In genomic region chr18:59697236-59697932, GRCh38 we compare ENCODE assay signal across 8 cellular contexts. TPM values are rescaled to one million over a fixed set of nuclear protein-coding genes. Genes with fewer than 3 reads are reported as not detected.
DNase-seq lines count a peak whose midpoint lies in the region; ATAC-seq and TF ChIP-seq lines count a peak whose summit lies in the region.

CCBE1 (minus strand) TSS chr18:59697423.

- peak; percentile 57 for TF ChIP-seq RAD21 in HCT116 (IDR thresholded peaks at IDR 0.05; ENCODE audit: low read depth)

- RAD21 ChIA-PET in HCT116 (lab: Charles Lee; ENCODE audit: low non-redundant PET in 1 of 2, low total read pairs in 2 of 2, uncharacterized antibody in 2 of 2, unreplicated experiment in 2 of 2) = interaction anchor here (0.6 to 2.1 kb wide), 4 partner anchors 66 to 126 kb away, joined by 3 to 9 read pairs (median 5); no protein-coding TSS in a partner anchor

- BruUV-seq in HCT116 (replicated peaks; lab: Mats Ljungman, UMichigan) = no TSS peak

- H3K4me3 ChIP-seq in HCT116 (replicated peaks in 1 of 2; ENCODE audit: low read depth in 1 of 2, low read length in 2 of 2) (peak within 1 kb of the TSS; percentile 50 to 61), body of pancreas (no peak within 1 kb of the TSS)

- no peaks in the 10 kb centered on the region for H3K79me2 ChIP-seq in HCT116 (ENCODE audit: insufficient read depth, low read length)

- 0 to 1% methylated on average over 32 to 45 of the region's 46 CpGs for WGBS in body of pancreas, 2 donors

- H3K27me3 ChIP-seq in HCT116 (ENCODE audit: insufficient read depth, low read length) (peaks cover under 1% of the 10 kb centered on the region; the same call in 1 of the 2 replicates), body of pancreas (peaks cover 0 to 26% of the 10 kb centered on the region in 2 donors)

- H3K9me3 ChIP-seq in HCT116 (ENCODE audit: control insufficient read depth in 1 of 2, insufficient read depth in 1 of 2, low read depth in 1 of 2, low read length in 2 of 2) (no peaks in the 10 kb centered on the region), body of pancreas (no peaks in the 10 kb centered on the region)

- peak within 1 kb of the TSS; percentile 16; the same call in 1 of the 2 replicates for H3K9ac ChIP-seq in HCT116 (ENCODE audit: low read length)

- peak; percentile 92 for ATAC-seq in HCT116
- ATAC-seq in body of pancreas = peak; percentile 66
- ATAC-seq in GM19324 (IDR thresholded peaks at IDR 0.05; ENCODE audit: low FRiP score, unreplicated experiment) = no peak
- ATAC-seq in HG03460 (IDR thresholded peaks at IDR 0.05; ENCODE audit: unreplicated experiment) = no peak

- DNase-seq in GM10248 (ENCODE audit: extremely low spot score) (peak; percentile 77), HCT116 (ENCODE audit: low read depth, low spot score) (peak; percentile 29), NCI-H460 (ENCODE audit: extremely low read depth, low read depth) (peak; percentile 22), body of pancreas (peak; percentile 34 to 63 (median 50)), iPS-NIHi11 (ENCODE audit: low spot score) (peak; percentile 82)
- DNase-seq in stimulated activated CD4-positive, alpha-beta T cell treated with anti-CD3 and anti-CD28 coated beads, Interleukin-12 subunit alpha, Interleukin-12 subunit beta, amount 100 ng/mL, for 48 hours (ENCODE audit: low read depth in 2 of 3, low spot score in 1 of 3) = peak; percentile 10 to 54 (median 35)

- H3K4me1 ChIP-seq in HCT116 (ENCODE audit: control insufficient read depth in 1 of 2, insufficient read depth in 2 of 2, low read length in 2 of 2) (peaks cover 4 to 10% of the 10 kb centered on the region in 2 experiments; a peak in 2 of 4 replicates), body of pancreas (peaks cover 22% of the 10 kb centered on the region)

- CTCF ChIA-PET in GM10248 (lab: Yijun Ruan, JAX) = interaction anchor here (0.6 to 2.4 kb wide), 23 partner anchors 9 to 481 kb away, joined by 3 to 30 read pairs (median 3); no protein-coding TSS in a partner anchor
- CTCF ChIA-PET in HCT116 (lab: Charles Lee) = interaction anchor here (0.6 to 2.8 kb wide), 34 partner anchors 8 to 295 kb away, joined by 3 to 47 read pairs (median 4); no protein-coding TSS in a partner anchor

- H2AFZ ChIP-seq in HCT116 (ENCODE audit: low read depth, low read length, poor library complexity, severe bottlenecking) = peak within 1 kb of the TSS; percentile 42

- no peak for TF ChIP-seq POLR2A in HCT116 (IDR thresholded peaks at IDR 0.05; ENCODE audit: borderline replicate concordance, extremely low read depth, insufficient read depth, insufficient read length)
- no peak for TF ChIP-seq POLR2A in body of pancreas (IDR thresholded peaks at IDR 0.05)

- POLR2A ChIA-PET in GM10248 (lab: Yijun Ruan, JAX) = interaction anchor here (0.8 kb wide), 1 partner anchor 126 kb away, joined by 3 read pairs; no protein-coding TSS in a partner anchor
- POLR2A ChIA-PET in HCT116 (lab: Charles Lee) = interaction anchor here (1.0 kb wide), 1 partner anchor 126 kb away, joined by 4 read pairs; no protein-coding TSS in a partner anchor

- peak within 1 kb of the TSS; percentile 91 for H3K4me2 ChIP-seq in HCT116 (ENCODE audit: low read length)

- H3K9me2 ChIP-seq in HCT116 (ENCODE audit: insufficient read depth) = no peaks in the 10 kb centered on the region

- H3K36me3 ChIP-seq in HCT116 (ENCODE audit: control insufficient read depth in 1 of 2, insufficient read depth in 2 of 2, low read length in 2 of 2) (no peaks in the 10 kb centered on the region), body of pancreas (replicated peaks in 1 of 2; ENCODE audit: insufficient read depth in 1 of 2, low read depth in 2 of 2) (no peaks in the 10 kb centered on the region)

- H3K27ac ChIP-seq in HCT116 (ENCODE audit: low read depth, low read length) (no peak within 1 kb of the TSS; the same call in 1 of the 2 replicates), body of pancreas (no peak within 1 kb of the TSS)

- intact Hi-C loops in HCT116 (cut with micrococcal nuclease) = loop anchor here (1.0 to 10.0 kb wide), 2 partner anchors 126 to 847 kb away; no protein-coding TSS in a partner anchor
- intact Hi-C loops in body of pancreas (cut with DNase I) = no loop called here

- H4K20me1 ChIP-seq in HCT116 (ENCODE audit: insufficient read depth) = no peaks in the 10 kb centered on the region

- TF ChIP-seq CTCF in GM10248 (IDR thresholded peaks at IDR 0.05; ENCODE audit: control extremely low read depth, extremely low read depth, low read depth, missing control alignments) = peak; percentile 62
- peak; percentile 70 to 97 (median 92); a peak in 5 of 6 replicates for TF ChIP-seq CTCF in HCT116 (IDR thresholded peaks at IDR 0.05 in 2 of 3, conservative IDR thresholded peaks at IDR 0.05 in 1 of 3; ENCODE audit: borderline replicate concordance in 1 of 3, insufficient read depth in 1 of 3, low read depth in 2 of 3, low read length in 2 of 3)
- peak; percentile 45 to 76 (median 61) for TF ChIP-seq CTCF in body of pancreas (IDR thresholded peaks at IDR 0.05)

TF ChIP-seq in HCT116, 20 proteins besides CTCF, POLR2A, EP300 and RAD21:
- TF ChIP-seq YY1 (IDR thresholded peaks at IDR 0.05; ENCODE audit: extremely low read depth, insufficient replicate concordance, low read depth, low read length) (peak; percentile 62), SIN3A (IDR thresholded peaks at IDR 0.05; ENCODE audit: low read depth) (no peak)

RNA-seq across cellular contexts. Expression of gene CCBE1, which starts in this region (rescaled TPM):
- 0.84 TPM for total RNA-seq in HCT116 (2021; ENCODE audit: unreplicated experiment)
- polyA plus RNA-seq in HCT116 (2012) = 0.05 and 0.45 TPM in 2 replicates
- not detected in 2 replicates for total RNA-seq in NCI-H460 (2014; rRNA removed; shearing (Covaris generic))
- not detected in 2 replicates for polyA plus RNA-seq in NCI-H460 (2014; cell fraction: nucleus; rRNA removed)
- 1 to 10 TPM in 1 of 2 donors, under 1 TPM in 1; 0.99 to 4.4 TPM for total RNA-seq in body of pancreas

Comparison
In these comparisons a context has a peak if more than half of its experiments do, and no peak if none do; other contexts are left out.
1. Peak in DNase-seq, ATAC-seq, H3K4me3 ChIP-seq, H3K9ac ChIP-seq and H3K4me2 ChIP-seq in HCT116; RNA of the gene not detected or under 1 TPM.
2. Peak in DNase-seq in NCI-H460; RNA of the gene not detected or under 1 TPM.
3. DNase-seq: peak in every context shown above with its lines; median percentile 82 in iPS-NIHi11; 77 in GM10248; 50 in body of pancreas; 35 in stimulated activated CD4-positive, alpha-beta T cell treated with anti-CD3 and anti-CD28 coated beads, Interleukin-12 subunit alpha, Interleukin-12 subunit beta, amount 100 ng/mL, for 48 hours; 29 in HCT116; 22 in NCI-H460.